ENCODE assay signal across 18 cellular contexts in genomic region chr10:93951905-93952304, GRCh38. TPM values are rescaled to one million over a fixed set of nuclear protein-coding genes. Genes with fewer than 3 reads are reported as not detected.
A peak's percentile ranks its signal among the peaks of the same experiment; 100 is the strongest.
DNase-seq lines count a peak whose midpoint lies in the region; ATAC-seq, FAIRE-seq and TF ChIP-seq lines count a peak whose summit lies in the region.
"Had no signal": no experiment of that assay in that cellular context is flagged by ENCODE, and none has a peak within 500 bp of the region (broad histone marks: within the 10 kb centered on the region; RNA-seq: fewer than 3 reads in every experiment).

No MANE protein-coding gene starts in this region.

- H3K4me3 Mint-ChIP-seq in T-cell: no peak overlapping the region
- H3K4me3 Mint-ChIP-seq: CD4-positive, alpha-beta memory T cell; HFFc6 had no signal

- POLR2A ChIA-PET in T-cell (lab: Charles Lee): no interaction called here

- intact Hi-C loops in left cardiac atrium (cut with DNase I) (no loop called here), Right ventricle myocardium superior (cut with DNase I) (no loop called here)

- FAIRE-seq in bronchial epithelial cell (lab: Jason Lieb, UNC): peak; percentile 55
- FAIRE-seq: G401.6, GM12892, H54 had no signal

- no peaks in the 10 kb centered on the region for H3K27me3 Mint-ChIP-seq in T-cell
- H3K27me3 Mint-ChIP-seq: CD4-positive, alpha-beta memory T cell had no signal

- H3K27ac Mint-ChIP-seq in T-cell: no peak overlapping the region
- H3K27ac Mint-ChIP-seq: CD4-positive, alpha-beta memory T cell; HFFc6 had no signal

- H3K36me3 ChIP-seq in bronchial epithelial cell (ENCODE audit: control insufficient read depth, insufficient read depth, low read length): no peaks in the 10 kb centered on the region
- H3K36me3 ChIP-seq: HAP-1 had no signal

- no peak overlapping the region for H3K4me3 ChIP-seq in bronchial epithelial cell (ENCODE audit: low read depth, low read length)
- H3K4me3 ChIP-seq: HAP-1 had no signal

- no peaks in the 10 kb centered on the region for H3K27me3 ChIP-seq in bronchial epithelial cell (ENCODE audit: control insufficient read depth, insufficient read depth, low read length)

- DNase-seq in left cardiac atrium (no peak), Right ventricle myocardium superior (no peak), bronchial epithelial cell (ENCODE audit: low read depth) (no peak), left kidney (ENCODE audit: low read depth, low spot score) (peak; percentile 17), T-cell (no peak), DMS 273 (lab: John Stamatoyannopoulos, UW; ENCODE audit: unreplicated experiment) (no peak)
- DNase-seq: C1 segment of cervical spinal cord; Calu3; CD4-positive, alpha-beta memory T cell; COR-L47; DMS153; DND-41; GOT3; HFFc6 had no signal

- H3K4me1 Mint-ChIP-seq in T-cell: no peaks in the 10 kb centered on the region
- H3K4me1 Mint-ChIP-seq: CD4-positive, alpha-beta memory T cell had no signal

- peaks cover 3% of the 10 kb centered on the region for H3K36me3 Mint-ChIP-seq in T-cell

- TF ChIP-seq CTCF in bronchial epithelial cell (IDR thresholded peaks at IDR 0.05; ENCODE audit: insufficient read depth, low read length, severe bottlenecking): no peak

- ATAC-seq in left cardiac atrium (peak; percentile 48 to 65), Right ventricle myocardium superior (ENCODE audit: poor library complexity) (no peak), T-cell (replicated peaks in 1 of 4) (no peak)

- no peaks in the 10 kb centered on the region for H3K9me3 Mint-ChIP-seq in T-cell
- H3K9me3 Mint-ChIP-seq: CD4-positive, alpha-beta memory T cell; HFFc6 had no signal

- CTCF ChIA-PET in T-cell (lab: Charles Lee): no interaction called here

RNA-seq across cellular contexts. Expression of gene PLCE1, which starts 41.8 kb away (rescaled TPM):
- total RNA-seq in left cardiac atrium: 10 to 100 TPM; 15.2 to 25.7 TPM
- total RNA-seq in Right ventricle myocardium superior: 3.3 TPM
- 0.26 and 1.0 TPM in 2 replicates for total RNA-seq in bronchial epithelial cell
- under 1 TPM in 3 of 5 donors, not detected in 2; 0.03 to 0.06 (median 0.03) TPM for total RNA-seq in T-cell
- total RNA-seq: CD4-positive, alpha-beta memory T cell had no signal

RNA-seq across cellular contexts. Expression of gene SLC35G1, which starts 58.1 kb away (rescaled TPM):
- total RNA-seq in left cardiac atrium: 1 to 10 TPM; 5.1 to 6.3 TPM
- 1.7 TPM for total RNA-seq in Right ventricle myocardium superior
- 2.1 and 2.4 TPM in 2 replicates for total RNA-seq in bronchial epithelial cell
- 1 to 10 TPM; 4.8 to 6.0 (median 5.3) TPM for total RNA-seq in T-cell

Comparison
In these comparisons a context has a peak if more than half of its experiments do, and no peak if none do; other contexts are left out.
1. ATAC-seq: peak in left cardiac atrium (2 of 2); none in Right ventricle myocardium superior (single experiment) and T-cell (0 of 4).